In genomic region chr3:141875893-141876380, GRCh38 we compare ENCODE assay signal across 8 cellular contexts. TPM values are rescaled to one million over a fixed set of nuclear protein-coding genes. Genes with fewer than 3 reads are reported as not detected.
DNase-seq lines count a peak whose midpoint lies in the region; ATAC-seq and TF ChIP-seq lines count a peak whose summit lies in the region.

No MANE protein-coding gene starts in this region.

- intact Hi-C loops in left colon (cut with DNase I, micrococcal nuclease) = loop anchor here in 1 of 2 donors (5.0 kb wide), 1 partner anchor 139 kb away; the partner anchor contains the start of gene RNF7

- DNase-seq in DMS153 (lab: John Stamatoyannopoulos, UW) (peak; percentile 61), DMS153 treated with DMSO at 0.1 percent for 48 hours (lab: John Stamatoyannopoulos, UW; ENCODE audit: unreplicated experiment) (no peak), T-helper 2 cell (peak in 3 of 5 experiments; percentile 61 to 78 (median 77)), cerebellar cortex (ENCODE audit: low spot score) (peak; percentile 73), left colon (peak; percentile 71 to 76)
- peak; percentile 44 to 63 (median 45) for DNase-seq in stimulated activated CD4-positive, alpha-beta T cell treated with anti-CD3 and anti-CD28 coated beads, TNF-alpha, amount 100 ng/mL, for 48 hours (ENCODE audit: low read depth in 3 of 3)

- TF ChIP-seq EP300 in Ishikawa (IDR thresholded peaks at IDR 0.05; ENCODE audit: borderline replicate concordance) = no peak

- TF ChIP-seq RAD21 in Ishikawa (IDR thresholded peaks at IDR 0.05; ENCODE audit: low read depth) = no peak

- peak; percentile 42 for ATAC-seq in GM21619 (IDR thresholded peaks at IDR 0.05; ENCODE audit: unreplicated experiment)
- ATAC-seq in left colon = peak; percentile 64

TF ChIP-seq in Ishikawa, 13 proteins besides CTCF, POLR2A, EP300 and RAD21:
- TF ChIP-seq CREB1 (IDR thresholded peaks at IDR 0.05; ENCODE audit: low read depth) (peak; percentile 91), MAX (IDR thresholded peaks at IDR 0.05) (peak; percentile 14; the same call in 1 of the 2 replicates), EGR1 (IDR thresholded peaks at IDR 0.05) (no peak)

RNA-seq across cellular contexts. Expression of gene ATP1B3, which starts 0.5 kb away (rescaled TPM):
- 100 to 1,000 TPM; 397 to 503 TPM for total RNA-seq in left colon
